In the genomic region with DNA sequence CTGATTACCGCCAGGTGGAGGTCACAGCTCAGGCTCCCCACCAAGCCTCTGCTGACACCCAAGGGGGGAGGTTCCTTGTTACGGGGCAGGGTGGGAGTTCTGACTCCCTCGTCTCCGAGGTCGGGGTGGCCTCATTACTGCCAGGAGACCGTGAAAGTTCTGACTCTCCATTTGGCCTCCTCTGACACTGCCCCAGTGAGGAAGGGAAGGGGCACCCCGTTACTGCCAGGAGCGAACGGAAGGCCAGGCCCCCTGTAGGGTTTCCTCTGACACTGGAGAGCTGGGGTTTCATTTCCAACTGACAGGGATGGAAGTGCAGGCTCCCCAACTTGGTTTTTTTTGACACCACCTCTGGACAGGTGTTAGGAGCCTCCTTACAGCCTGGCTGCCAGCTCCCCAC, we compare ENCODE assay signal across 31 cellular contexts.
"Had no signal": no experiment of that assay in that cellular context is flagged by ENCODE, and none has a peak within 500 bp of the region (broad histone marks: within the 10 kb centered on the region; RNA-seq: fewer than 3 reads in every experiment).

No MANE protein-coding gene starts in this region.

- H3K36me3 Mint-ChIP-seq: activated CD4-positive, alpha-beta memory T cell treated with anti-CD3 and anti-CD28 coated beads for 36 hours; activated naive CD8-positive, alpha-beta T cell had no signal

- H3K4me1 Mint-ChIP-seq: activated CD4-positive, alpha-beta T cell treated with anti-CD3 and anti-CD28 coated beads for 36 hours; activated CD4-positive, alpha-beta T cell treated with anti-CD3 and anti-CD28 coated beads, Interleukin-2, amount 10 ng/mL, durations not matched to agents 24 days and 14 days; activated T-helper 17 cell treated with anti-CD3 and anti-CD28 coated beads, Interleukin-2, amount 50 U/mL, for 72 hours; central memory CD8-positive, alpha-beta T cell had no signal

- ATAC-seq: activated CD4-positive, alpha-beta T cell treated with anti-CD3 and anti-CD28 coated beads for 36 hours; activated CD8-positive, alpha-beta T cell treated with anti-CD3 and anti-CD28 coated beads, Interleukin-2, amount 10 ng/mL, durations not matched to agents 7 days and 5 days; activated T-cell treated with anti-CD3 and anti-CD28 coated beads, Interleukin-2, amount 50 U/mL, for 4 hours; activated T-helper 17 cell treated with anti-CD3 and anti-CD28 coated beads, Interleukin-2, amount 50 U/mL, for 72 hours; effector memory CD8-positive, alpha-beta T cell; gastroesophageal sphincter had no signal

- H3K9me3 Mint-ChIP-seq: activated CD4-positive, alpha-beta memory T cell treated with anti-CD3 and anti-CD28 coated beads for 36 hours; activated CD4-positive, alpha-beta T cell treated with anti-CD3 and anti-CD28 coated beads, Interleukin-2, amount 10 ng/mL, durations not matched to agents 24 days and 14 days; activated T-cell treated with anti-CD3 and anti-CD28 coated beads, Interleukin-2, amount 50 U/mL, for 4 hours; activated T-helper 17 cell treated with anti-CD3 and anti-CD28 coated beads, Interleukin-2, amount 50 U/mL, for 72 hours; central memory CD8-positive, alpha-beta T cell; effector memory CD8-positive, alpha-beta T cell had no signal

- H3K27ac ChIP-seq: brain microvascular endothelial cell, epithelial cell of prostate, esophagus squamous epithelium, gastroesophageal sphincter had no signal

- H3K9me3 ChIP-seq: esophagus squamous epithelium, gastroesophageal sphincter had no signal

- H3K36me3 ChIP-seq: brain microvascular endothelial cell, esophagus squamous epithelium, gastroesophageal sphincter had no signal

- H3K4me3 ChIP-seq: esophagus squamous epithelium, gastroesophageal sphincter had no signal

- H3K27me3 Mint-ChIP-seq: activated CD4-positive, alpha-beta memory T cell treated with anti-CD3 and anti-CD28 coated beads for 36 hours; activated CD4-positive, alpha-beta T cell treated with anti-CD3 and anti-CD28 coated beads for 36 hours; activated naive CD8-positive, alpha-beta T cell; activated T-helper 17 cell treated with anti-CD3 and anti-CD28 coated beads, Interleukin-2, amount 50 U/mL, for 72 hours had no signal

- DNase-seq: activated CD4-positive, alpha-beta memory T cell treated with anti-CD3 and anti-CD28 coated beads for 36 hours; activated CD4-positive, alpha-beta T cell treated with anti-CD3 and anti-CD28 coated beads for 36 hours; activated CD4-positive, alpha-beta T cell treated with anti-CD3 and anti-CD28 coated beads, Interleukin-2, amount 10 ng/mL, durations not matched to agents 24 days and 14 days; activated CD4-positive, CD25-positive, alpha-beta regulatory T cell; activated CD4-positive, CD25-positive, alpha-beta regulatory T cell treated with anti-CD3 and anti-CD28 coated beads, Interleukin-2, amount 50 U/mL, for 72 hours; activated CD8-positive, alpha-beta T cell treated with anti-CD3 and anti-CD28 coated beads, Interleukin-2, amount 10 ng/mL, durations not matched to agents 7 days and 5 days; activated effector memory CD4-positive, alpha-beta T cell treated with Interleukin-2 at 50 U/mL for 16 hours; activated gamma-delta T cell treated with Interleukin-2 at 50 U/mL for 16 hours; activated naive CD4-positive, alpha-beta T cell treated with anti-CD3 and anti-CD28 coated beads, Interleukin-2, amount 50 U/mL, for 16 hours; activated naive CD4-positive, alpha-beta T cell treated with Interleukin-2 at 50 U/mL for 16 hours; activated T-cell treated with anti-CD3 and anti-CD28 coated beads, Interleukin-2, amount 50 U/mL, for 4 hours; amniotic stem cell; anterior cingulate cortex; cortex of kidney; dermis blood vessel endothelial cell; effector CD4-positive, alpha-beta T cell; effector memory CD8-positive, alpha-beta T cell; esophagus squamous epithelium; foreskin melanocyte; T-helper 1 cell; T-helper 2 cell had no signal

- H3K27ac Mint-ChIP-seq: activated CD4-positive, alpha-beta memory T cell treated with anti-CD3 and anti-CD28 coated beads for 36 hours; activated CD4-positive, alpha-beta T cell treated with anti-CD3 and anti-CD28 coated beads for 36 hours; activated CD4-positive, alpha-beta T cell treated with anti-CD3 and anti-CD28 coated beads, Interleukin-2, amount 10 ng/mL, durations not matched to agents 24 days and 14 days; activated CD8-positive, alpha-beta T cell treated with anti-CD3 and anti-CD28 coated beads, Interleukin-2, amount 10 ng/mL, durations not matched to agents 7 days and 5 days; activated naive CD8-positive, alpha-beta T cell; activated T-helper 17 cell treated with anti-CD3 and anti-CD28 coated beads, Interleukin-2, amount 50 U/mL, for 72 hours; effector memory CD8-positive, alpha-beta T cell had no signal

- FAIRE-seq: bronchial epithelial cell, colon, endometrium, endothelial cell of umbilical vein had no signal

- H3K27me3 ChIP-seq: brain microvascular endothelial cell, esophagus squamous epithelium, gastroesophageal sphincter had no signal

- H3K4me1 ChIP-seq: esophagus squamous epithelium had no signal

- H3K4me3 Mint-ChIP-seq: activated CD4-positive, alpha-beta memory T cell treated with anti-CD3 and anti-CD28 coated beads for 36 hours; activated CD4-positive, alpha-beta T cell treated with anti-CD3 and anti-CD28 coated beads for 36 hours; activated CD4-positive, alpha-beta T cell treated with anti-CD3 and anti-CD28 coated beads, Interleukin-2, amount 10 ng/mL, durations not matched to agents 24 days and 14 days; activated CD8-positive, alpha-beta T cell treated with anti-CD3 and anti-CD28 coated beads, Interleukin-2, amount 10 ng/mL, durations not matched to agents 7 days and 5 days; activated naive CD8-positive, alpha-beta T cell; activated T-cell treated with anti-CD3 and anti-CD28 coated beads, Interleukin-2, amount 50 U/mL, for 4 hours; activated T-helper 17 cell treated with anti-CD3 and anti-CD28 coated beads, Interleukin-2, amount 50 U/mL, for 72 hours; central memory CD8-positive, alpha-beta T cell; effector memory CD8-positive, alpha-beta T cell had no signal
